ENCODE assay signal across 8 cellular contexts in genomic region chr9:74645007-74645639, GRCh38.
DNase-seq lines count a peak whose midpoint lies in the region; ATAC-seq and TF ChIP-seq lines count a peak whose summit lies in the region.

No MANE protein-coding gene starts in this region.

- peak; percentile 69 for ATAC-seq in GM18505 (IDR thresholded peaks at IDR 0.05; ENCODE audit: unreplicated experiment)
- ATAC-seq in HG03135 (IDR thresholded peaks at IDR 0.05; ENCODE audit: unreplicated experiment), result no peak

- H3K4me1 ChIP-seq in A673 (ENCODE audit: insufficient read depth, low read length, poor library complexity, severe bottlenecking) (no peaks in the 10 kb centered on the region), esophagus squamous epithelium (no peaks in the 10 kb centered on the region)

- H3K4me3 ChIP-seq in A673 (ENCODE audit: low read depth, low read length, poor library complexity, severe bottlenecking) (no peak overlapping the region), choroid plexus epithelial cell (ENCODE audit: low read depth, low read length) (no peak overlapping the region), esophagus squamous epithelium (no peak overlapping the region)

- POLR2A ChIA-PET in A673 (lab: Charles Lee; ENCODE audit: low non-redundant PET), result no interaction called here

- TF ChIP-seq POLR2A in GM18505 (IDR thresholded peaks at IDR 0.05; ENCODE audit: borderline replicate concordance, extremely low read depth, insufficient read depth, insufficient read length), result no peak
- no peak for TF ChIP-seq POLR2A in esophagus squamous epithelium (IDR thresholded peaks at IDR 0.05)

- BruUV-seq in A673 (replicated peaks; lab: Mats Ljungman, UMichigan), result no TSS peak

- CTCF ChIA-PET in A673 (lab: Charles Lee), result no interaction called here

- H3K27me3 ChIP-seq in A673 (replicated peaks; ENCODE audit: insufficient read depth, low read depth, low read length, poor library complexity) (peaks cover 19% of the 10 kb centered on the region), esophagus squamous epithelium (no peaks in the 10 kb centered on the region)

- H3K9me3 ChIP-seq in A673 (ENCODE audit: low read depth, low read length, poor library complexity, severe bottlenecking), result no peaks in the 10 kb centered on the region
- no peaks in the 10 kb centered on the region for H3K9me3 ChIP-seq in esophagus squamous epithelium

- TF ChIP-seq CTCF in A673 (conservative IDR thresholded peaks at IDR 0.05; ENCODE audit: low read depth, low read length), result peak; percentile 67
- peak; percentile 70 for TF ChIP-seq CTCF in choroid plexus epithelial cell (conservative IDR thresholded peaks at IDR 0.05; ENCODE audit: low read depth, low read length)
- TF ChIP-seq CTCF in esophagus squamous epithelium (IDR thresholded peaks at IDR 0.05), result peak in 3 of 6 experiments; percentile 19 to 45 (median 42)

- DNase-seq in A673 (ENCODE audit: low spot score) (peak; percentile 35), LHCN-M2 (ENCODE audit: low read depth) (peak; percentile 3), choroid plexus epithelial cell (ENCODE audit: low read depth) (peak; percentile 46), pons (ENCODE audit: low spot score) (peak; percentile 43), esophagus squamous epithelium (lab: John Stamatoyannopoulos, UW) (no peak), mucosa of gallbladder (ENCODE audit: low spot score) (no peak)

- WGBS in esophagus squamous epithelium, 2 donors, result 64 to 76% methylated on average over 3 of the region's 3 CpGs

- H3K27ac ChIP-seq in A673 (ENCODE audit: low read depth, low read length, poor library complexity, severe bottlenecking) (no peak overlapping the region), esophagus squamous epithelium (no peak overlapping the region)

- H3K36me3 ChIP-seq in A673 (ENCODE audit: insufficient read depth, low read length, poor library complexity, severe bottlenecking), result no peaks in the 10 kb centered on the region
- H3K36me3 ChIP-seq in esophagus squamous epithelium, result no peaks in the 10 kb centered on the region

- intact Hi-C loops in A673 (cut with micrococcal nuclease; ENCODE audit: unreplicated experiment) (loop anchor here (5.0 to 10.0 kb wide), 2 partner anchors 68 to 1440 kb away; no protein-coding TSS in a partner anchor), esophagus squamous epithelium (cut with DNase I) (no loop called here)

Comparison
In these comparisons a context has a peak if more than half of its experiments do, and no peak if none do; other contexts are left out.
1. DNase-seq: peak in A673 (single experiment), LHCN-M2 (single experiment), choroid plexus epithelial cell (single experiment) and pons (single experiment); none in esophagus squamous epithelium (single experiment) and mucosa of gallbladder (single experiment).